ENCODE assay signal across 13 cellular contexts in genomic region chrX:94400488-94400887, GRCh38.
DNase-seq lines count a peak whose midpoint lies in the region; ATAC-seq, FAIRE-seq and TF ChIP-seq lines count a peak whose summit lies in the region.
"Had no signal": no experiment of that assay in that cellular context is flagged by ENCODE, and none has a peak within 500 bp of the region (broad histone marks: within the 10 kb centered on the region; RNA-seq: fewer than 3 reads in every experiment).

No MANE protein-coding gene starts in this region.

- TF ChIP-seq RAD21 in GM12878 (IDR thresholded peaks at IDR 0.05; ENCODE audit: insufficient read depth, low read depth, low read length) = no peak
- TF ChIP-seq RAD21 in SK-N-SH (IDR thresholded peaks at IDR 0.05; ENCODE audit: low read length) = no peak

- RAD21 ChIA-PET in GM12878 (lab: Charles Lee; ENCODE audit: unreplicated experiment) = no interaction called here

- no peaks in the 10 kb centered on the region for H3F3A ChIP-seq in SK-N-SH (replicated peaks; ENCODE audit: insufficient read depth)

- H3K4me3 ChIP-seq in GM12878 = no peak overlapping the region
- no peak overlapping the region for H3K4me3 ChIP-seq in SK-N-SH (ENCODE audit: low read depth in 2 of 2, low read length in 1 of 2)
- H3K4me3 ChIP-seq: A549, lower lobe of right lung had no signal

- peak overlapping the region; percentile 21 for H3K27ac Mint-ChIP-seq in activated naive CD8-positive, alpha-beta T cell treated with anti-CD3 and anti-CD28 coated beads, Interleukin-2, amount 10 ng/mL, durations not matched to agents 7 days and 5 days
- no peak overlapping the region for H3K27ac Mint-ChIP-seq in activated naive CD8-positive, alpha-beta T cell treated with anti-CD3 and anti-CD28 coated beads for 36 hours
- H3K27ac Mint-ChIP-seq: activated CD8-positive, alpha-beta T cell treated with anti-CD3 and anti-CD28 coated beads for 36 hours had no signal

- H2AFZ ChIP-seq in GM12878 (ENCODE audit: control insufficient read depth, low read depth, low read length) (peak overlapping the region; percentile 24), SK-N-SH (ENCODE audit: low read depth) (no peak overlapping the region)

- no peaks in the 10 kb centered on the region for H3K36me3 Mint-ChIP-seq in activated naive CD8-positive, alpha-beta T cell treated with anti-CD3 and anti-CD28 coated beads, Interleukin-2, amount 10 ng/mL, durations not matched to agents 7 days and 5 days
- H3K36me3 Mint-ChIP-seq in activated naive CD8-positive, alpha-beta T cell treated with anti-CD3 and anti-CD28 coated beads for 36 hours = no peaks in the 10 kb centered on the region

- no peaks in the 10 kb centered on the region for H3K9me3 Mint-ChIP-seq in activated naive CD8-positive, alpha-beta T cell treated with anti-CD3 and anti-CD28 coated beads, Interleukin-2, amount 10 ng/mL, durations not matched to agents 7 days and 5 days
- H3K9me3 Mint-ChIP-seq in activated naive CD8-positive, alpha-beta T cell treated with anti-CD3 and anti-CD28 coated beads for 36 hours = no peaks in the 10 kb centered on the region
- H3K9me3 Mint-ChIP-seq: activated CD8-positive, alpha-beta T cell treated with anti-CD3 and anti-CD28 coated beads for 36 hours had no signal

- H3K9me2 ChIP-seq in SK-N-SH = no peaks in the 10 kb centered on the region

- POLR2A ChIA-PET in activated naive CD8-positive, alpha-beta T cell treated with anti-CD3 and anti-CD28 coated beads, Interleukin-2, amount 10 ng/mL, durations not matched to agents 7 days and 5 days (lab: Charles Lee) = no interaction called here
- POLR2A ChIA-PET in GM12878 (lab: Charles Lee) (no interaction called here), SK-N-SH (lab: Yijun Ruan, JAX) (no interaction called here)

- in situ Hi-C loops in GM12878 (cut with MboI) = no loop called here

- BruUV-seq in GM12878 (replicated peaks; lab: Mats Ljungman, UMichigan) = no TSS peak

- no peak for TF ChIP-seq POLR2A in GM12878 (IDR thresholded peaks at IDR 0.05; ENCODE audit: low read depth, low read length)

- no peak for ATAC-seq in activated naive CD8-positive, alpha-beta T cell treated with anti-CD3 and anti-CD28 coated beads, Interleukin-2, amount 10 ng/mL, durations not matched to agents 7 days and 5 days (ENCODE audit: low read depth)
- ATAC-seq in HG02981 (IDR thresholded peaks at IDR 0.05; ENCODE audit: unreplicated experiment) (peak; percentile 78), GM12878 (peak; percentile 85)
- ATAC-seq: A549; activated CD8-positive, alpha-beta T cell treated with anti-CD3 and anti-CD28 coated beads for 36 hours had no signal

- 0% methylated on average over 2 of the region's 2 CpGs for WGBS in GM12878 (ENCODE audit: insufficient coverage, insufficient replicate concordance, low lambda C conversion rate, missing lambda C conversion rate)
- WGBS in SK-N-SH (ENCODE audit: low lambda C conversion rate) = no CpG with 5 or more reads among the region's 2 CpGs

- H3K9me3 ChIP-seq in GM12878 (replicated peaks; ENCODE audit: control insufficient read depth, insufficient read depth, low read length) (peaks cover 1% of the 10 kb centered on the region; the same call in 1 of the 3 replicates), SK-N-SH (no peaks in the 10 kb centered on the region)
- H3K9me3 ChIP-seq: A549, lower lobe of right lung had no signal

- H3K79me2 ChIP-seq in GM12878 (ENCODE audit: control insufficient read depth, insufficient read depth, low read length) (no peaks in the 10 kb centered on the region), SK-N-SH (ENCODE audit: insufficient read depth) (no peaks in the 10 kb centered on the region)

- H3K4me1 Mint-ChIP-seq in activated naive CD8-positive, alpha-beta T cell treated with anti-CD3 and anti-CD28 coated beads, Interleukin-2, amount 10 ng/mL, durations not matched to agents 7 days and 5 days = no peaks in the 10 kb centered on the region
- no peaks in the 10 kb centered on the region for H3K4me1 Mint-ChIP-seq in activated naive CD8-positive, alpha-beta T cell treated with anti-CD3 and anti-CD28 coated beads for 36 hours

- H3K9ac ChIP-seq in GM12878 (ENCODE audit: control insufficient read depth, insufficient read depth, low read length) = peak overlapping the region; percentile 20; the same call in 1 of the 2 replicates
- no peak overlapping the region for H3K9ac ChIP-seq in SK-N-SH

- no peak for TF ChIP-seq CTCF in GM12878 (IDR thresholded peaks at IDR 0.05 in 2 of 3, conservative IDR thresholded peaks at IDR 0.05 in 1 of 3; ENCODE audit: control insufficient read depth in 2 of 3, extremely low read depth in 1 of 3, insufficient read depth in 1 of 3, low read depth in 3 of 3, low read length in 3 of 3)
- no peak for TF ChIP-seq CTCF in SK-N-SH (IDR thresholded peaks at IDR 0.05)

- intact Hi-C loops in GM12878 (cut with micrococcal nuclease; ENCODE audit: unreplicated experiment) = no loop called here

- no peaks in the 10 kb centered on the region for H3K27me3 Mint-ChIP-seq in activated naive CD8-positive, alpha-beta T cell treated with anti-CD3 and anti-CD28 coated beads, Interleukin-2, amount 10 ng/mL, durations not matched to agents 7 days and 5 days
- H3K27me3 Mint-ChIP-seq in activated naive CD8-positive, alpha-beta T cell treated with anti-CD3 and anti-CD28 coated beads for 36 hours = no peaks in the 10 kb centered on the region
- H3K27me3 Mint-ChIP-seq: activated CD8-positive, alpha-beta T cell treated with anti-CD3 and anti-CD28 coated beads for 36 hours had no signal

- TF ChIP-seq EP300 in GM12878 (IDR thresholded peaks at IDR 0.05; ENCODE audit: borderline replicate concordance in 1 of 2, control insufficient read depth in 1 of 2, low read depth in 2 of 2, low read length in 2 of 2) (no peak), SK-N-SH (IDR thresholded peaks at IDR 0.05; ENCODE audit: borderline replicate concordance in 1 of 2, low read depth in 1 of 2, low read length in 1 of 2) (no peak)

- no peaks in the 10 kb centered on the region for H3K36me3 ChIP-seq in GM12878 (ENCODE audit: control insufficient read depth in 2 of 2, insufficient read depth in 2 of 2, low read length in 1 of 2)
- no peaks in the 10 kb centered on the region for H3K36me3 ChIP-seq in SK-N-SH (replicated peaks in 1 of 2; ENCODE audit: control insufficient read depth in 1 of 2, insufficient read depth in 2 of 2, low read length in 1 of 2)
- H3K36me3 ChIP-seq: lower lobe of right lung had no signal

- DNase-seq in activated naive CD8-positive, alpha-beta T cell treated with anti-CD3 and anti-CD28 coated beads, Interleukin-2, amount 10 ng/mL, durations not matched to agents 7 days and 5 days = no peak
- no peak for DNase-seq in activated naive CD8-positive, alpha-beta T cell treated with anti-CD3 and anti-CD28 coated beads for 36 hours
- DNase-seq in GM12878 (ENCODE audit: low read depth, low spot score) (peak; percentile 44), occipital lobe (lab: John Stamatoyannopoulos, UW) (no peak), hippocampal formation (lab: John Stamatoyannopoulos, UW) (no peak), NCI-H446 treated with DMSO at 0.1 percent for 48 hours (lab: John Stamatoyannopoulos, UW) (no peak), SK-N-SH (no peak)
- DNase-seq: activated CD8-positive, alpha-beta T cell treated with anti-CD3 and anti-CD28 coated beads for 36 hours; GF-D8; lower lobe of right lung; NCI-H2081 treated with DMSO at 0.1 percent for 48 hours had no signal

- H3K27ac ChIP-seq in GM12878 (ENCODE audit: control insufficient read depth, insufficient read depth) (peak overlapping the region; percentile 76), SK-N-SH (ENCODE audit: low read depth in 2 of 2, low read length in 1 of 2) (no peak overlapping the region)
- H3K27ac ChIP-seq: A549, lower lobe of right lung had no signal

- CTCF ChIA-PET in GM12878 (lab: Yijun Ruan, JAX) (interaction anchor here (0.6 kb wide), 1 partner anchor 62 kb away, joined by 4 read pairs; no protein-coding TSS in a partner anchor), SK-N-SH (lab: Yijun Ruan, JAX) (no interaction called here)

- H4K20me1 ChIP-seq in GM12878 (ENCODE audit: control insufficient read depth, insufficient read depth) (no peaks in the 10 kb centered on the region), SK-N-SH (ENCODE audit: insufficient read depth) (no peaks in the 10 kb centered on the region)

- H3K4me3 Mint-ChIP-seq in activated naive CD8-positive, alpha-beta T cell treated with anti-CD3 and anti-CD28 coated beads, Interleukin-2, amount 10 ng/mL, durations not matched to agents 7 days and 5 days = no peak overlapping the region
- no peak overlapping the region for H3K4me3 Mint-ChIP-seq in activated naive CD8-positive, alpha-beta T cell treated with anti-CD3 and anti-CD28 coated beads for 36 hours
- H3K4me3 Mint-ChIP-seq: activated CD8-positive, alpha-beta T cell treated with anti-CD3 and anti-CD28 coated beads for 36 hours had no signal

- SMC1A ChIA-PET in GM12878 (lab: Charles Lee; ENCODE audit: uncharacterized antibody, unreplicated experiment) = no interaction called here

- H3K4me1 ChIP-seq in GM12878 (ENCODE audit: control insufficient read depth, insufficient read depth, low read length) (peaks cover 6% of the 10 kb centered on the region; the same call in 1 of the 2 replicates), SK-N-SH (ENCODE audit: control insufficient read depth in 1 of 2, insufficient read depth in 2 of 2, low read depth in 1 of 2, low read length in 1 of 2) (no peaks in the 10 kb centered on the region)
- H3K4me1 ChIP-seq: A549, lower lobe of right lung had no signal

- no peak for FAIRE-seq in GM12878 (lab: Jason Lieb, UNC)

- H3K4me2 ChIP-seq in GM12878 (ENCODE audit: control insufficient read depth, insufficient read depth) (peak overlapping the region; percentile 25; the same call in 1 of the 2 replicates), SK-N-SH (no peak overlapping the region)
- H3K4me2 ChIP-seq: A549 had no signal

- H3K27me3 ChIP-seq in GM12878 (replicated peaks in 1 of 2; ENCODE audit: control insufficient read depth in 2 of 2, insufficient read depth in 2 of 2, low read length in 1 of 2) (no peaks in the 10 kb centered on the region), SK-N-SH (ENCODE audit: insufficient read depth) (no peaks in the 10 kb centered on the region)

TF ChIP-seq in GM12878, 131 proteins besides CTCF, POLR2A, EP300 and RAD21 (continues in another document):
- no peak for TF ChIP-seq SMAD5 (IDR thresholded peaks at IDR 0.05; ENCODE audit: low read depth)
- peak; percentile 33; the same call in 1 of the 2 replicates for TF ChIP-seq CREM (IDR thresholded peaks at IDR 0.05; ENCODE audit: low read depth)
- no peak for TF ChIP-seq MEF2B (IDR thresholded peaks at IDR 0.05; ENCODE audit: partially characterized antibody, poor library complexity, severe bottlenecking)
- peak; percentile 74 for TF ChIP-seq EED (IDR thresholded peaks at IDR 0.05; ENCODE audit: low read depth)

TF ChIP-seq in SK-N-SH, 30 proteins besides CTCF, POLR2A, EP300 and RAD21 (continues in another document):
- TF ChIP-seq JUND (IDR thresholded peaks at IDR 0.05) = no peak
